Comparison of ENCODE assay signal across 18 cellular contexts in genomic region chr9:86624616-86625015, GRCh38.
DNase-seq lines count a peak whose midpoint lies in the region; ATAC-seq and TF ChIP-seq lines count a peak whose summit lies in the region.
"Had no signal": no experiment of that assay in that cellular context is flagged by ENCODE, and none has a peak within 500 bp of the region (broad histone marks: within the 10 kb centered on the region; RNA-seq: fewer than 3 reads in every experiment).

No MANE protein-coding gene starts in this region.

- 32% methylated on average over 5 of the region's 5 CpGs for WGBS in esophagus muscularis mucosa

- H3K4me3 Mint-ChIP-seq in osteocyte (ENCODE audit: unreplicated experiment): no peak overlapping the region
- no peak overlapping the region for H3K4me3 Mint-ChIP-seq in activated T-cell treated with anti-CD3 and anti-CD28 coated beads, Interleukin-2, amount 50 U/mL, for 24 hours
- no peak overlapping the region for H3K4me3 Mint-ChIP-seq in glutamatergic neuron (ENCODE audit: unreplicated experiment)
- no peak overlapping the region for H3K4me3 Mint-ChIP-seq in naive thymus-derived CD4-positive, alpha-beta T cell
- H3K4me3 Mint-ChIP-seq: CD4-positive, alpha-beta T cell had no signal

- POLR2A ChIA-PET in naive thymus-derived CD4-positive, alpha-beta T cell (lab: Charles Lee): no interaction called here

- peak; percentile 13 for DNase-seq in COLO829 (ENCODE audit: low spot score)
- DNase-seq in esophagus muscularis mucosa (ENCODE audit: extremely low spot score): no peak
- DNase-seq in lower lobe of right lung: no peak
- peak; percentile 10 for DNase-seq in osteocyte (ENCODE audit: extremely low spot score, unreplicated experiment)
- no peak for DNase-seq in activated T-cell treated with anti-CD3 and anti-CD28 coated beads, Interleukin-2, amount 50 U/mL, for 24 hours
- no peak for DNase-seq in glutamatergic neuron
- no peak for DNase-seq in naive thymus-derived CD4-positive, alpha-beta T cell
- DNase-seq: CD4-positive, alpha-beta T cell; GF-D8; HCEC 1CT; MM.1S; NCI-H1092; NCI-H2081; NCI-H2171 treated with DMSO at 0.1 percent for 48 hours; NCI-H446 treated with DMSO at 0.1 percent for 48 hours; OCI-M1; Right ventricle myocardium superior had no signal

- ATAC-seq in lower lobe of right lung (peak; percentile 40 to 75), HG03108 (IDR thresholded peaks at IDR 0.05; ENCODE audit: unreplicated experiment) (no peak)
- no peak for ATAC-seq in naive thymus-derived CD4-positive, alpha-beta T cell

- intact Hi-C loops in esophagus muscularis mucosa (cut with DNase I): no loop called here
- intact Hi-C loops in lower lobe of right lung (cut with DNase I): no loop called here
- intact Hi-C loops in naive thymus-derived CD4-positive, alpha-beta T cell (cut with micrococcal nuclease): no loop called here

- H3K4me3 ChIP-seq in esophagus muscularis mucosa: no peak overlapping the region
- H3K4me3 ChIP-seq in lower lobe of right lung: no peak overlapping the region
- H3K4me3 ChIP-seq in naive thymus-derived CD4-positive, alpha-beta T cell (ENCODE audit: low read length): no peak overlapping the region

- no peak for TF ChIP-seq POLR2A in esophagus muscularis mucosa (IDR thresholded peaks at IDR 0.05; ENCODE audit: low read depth)

- H3K9me3 ChIP-seq in esophagus muscularis mucosa: no peaks in the 10 kb centered on the region
- H3K9me3 ChIP-seq in lower lobe of right lung: no peaks in the 10 kb centered on the region
- no peaks in the 10 kb centered on the region for H3K9me3 ChIP-seq in naive thymus-derived CD4-positive, alpha-beta T cell (ENCODE audit: control insufficient read depth in 2 of 3, low read length in 3 of 3)

- TF ChIP-seq EP300 in esophagus muscularis mucosa (IDR thresholded peaks at IDR 0.05): no peak

- CTCF ChIA-PET in naive thymus-derived CD4-positive, alpha-beta T cell (lab: Charles Lee): no interaction called here

- peak overlapping the region in 3 of 4 donors; percentile 26 to 55 (median 26) for H3K27ac ChIP-seq in esophagus muscularis mucosa (replicated peaks in 1 of 4)
- H3K27ac ChIP-seq in lower lobe of right lung: no peak overlapping the region
- no peak overlapping the region for H3K27ac ChIP-seq in naive thymus-derived CD4-positive, alpha-beta T cell (ENCODE audit: low read depth, low read length)

- H3K4me1 Mint-ChIP-seq in osteocyte (ENCODE audit: unreplicated experiment): peaks cover 10% of the 10 kb centered on the region
- no peaks in the 10 kb centered on the region for H3K4me1 Mint-ChIP-seq in activated T-cell treated with anti-CD3 and anti-CD28 coated beads, Interleukin-2, amount 50 U/mL, for 24 hours (ENCODE audit: low read depth)
- H3K4me1 Mint-ChIP-seq in glutamatergic neuron (ENCODE audit: low read depth, unreplicated experiment): peaks cover 3% of the 10 kb centered on the region
- H3K4me1 Mint-ChIP-seq in naive thymus-derived CD4-positive, alpha-beta T cell: no peaks in the 10 kb centered on the region

- H3K4me1 ChIP-seq in esophagus muscularis mucosa (peaks cover 0 to 17% (median 13%) of the 10 kb centered on the region in 4 donors), lower lobe of right lung (no peaks in the 10 kb centered on the region)
- no peaks in the 10 kb centered on the region for H3K4me1 ChIP-seq in naive thymus-derived CD4-positive, alpha-beta T cell (ENCODE audit: control insufficient read depth in 2 of 2, insufficient read depth in 2 of 2, low read length in 2 of 2)

- no peaks in the 10 kb centered on the region for H3K36me3 Mint-ChIP-seq in osteocyte (ENCODE audit: unreplicated experiment)
- H3K36me3 Mint-ChIP-seq in activated T-cell treated with anti-CD3 and anti-CD28 coated beads, Interleukin-2, amount 50 U/mL, for 24 hours (ENCODE audit: low read depth): no peaks in the 10 kb centered on the region
- H3K36me3 Mint-ChIP-seq in glutamatergic neuron (ENCODE audit: unreplicated experiment): no peaks in the 10 kb centered on the region
- no peaks in the 10 kb centered on the region for H3K36me3 Mint-ChIP-seq in naive thymus-derived CD4-positive, alpha-beta T cell

- no peak for TF ChIP-seq CTCF in esophagus muscularis mucosa (IDR thresholded peaks at IDR 0.05)
- TF ChIP-seq CTCF in lower lobe of right lung (IDR thresholded peaks at IDR 0.05): no peak
- no peak for TF ChIP-seq CTCF in osteocyte (IDR thresholded peaks at IDR 0.05)
- no peak for TF ChIP-seq CTCF in glutamatergic neuron (IDR thresholded peaks at IDR 0.05; ENCODE audit: partially characterized antibody, unreplicated experiment)

- no peaks in the 10 kb centered on the region for H3K36me3 ChIP-seq in esophagus muscularis mucosa
- H3K36me3 ChIP-seq in lower lobe of right lung: no peaks in the 10 kb centered on the region
- H3K36me3 ChIP-seq in naive thymus-derived CD4-positive, alpha-beta T cell (ENCODE audit: control insufficient read depth in 2 of 3, insufficient read depth in 3 of 3, low read length in 3 of 3): no peaks in the 10 kb centered on the region

- H3K27me3 Mint-ChIP-seq in osteocyte (ENCODE audit: unreplicated experiment) (no peaks in the 10 kb centered on the region), glutamatergic neuron (ENCODE audit: unreplicated experiment) (peaks cover 2% of the 10 kb centered on the region)
- H3K27me3 Mint-ChIP-seq in activated T-cell treated with anti-CD3 and anti-CD28 coated beads, Interleukin-2, amount 50 U/mL, for 24 hours: no peaks in the 10 kb centered on the region
- H3K27me3 Mint-ChIP-seq in naive thymus-derived CD4-positive, alpha-beta T cell: peaks cover 0 to 7% (median 0%) of the 10 kb centered on the region in 5 donors
- H3K27me3 Mint-ChIP-seq: CD4-positive, alpha-beta T cell had no signal

- H3K27ac Mint-ChIP-seq in osteocyte (ENCODE audit: unreplicated experiment): peak overlapping the region; percentile 42
- H3K27ac Mint-ChIP-seq in activated T-cell treated with anti-CD3 and anti-CD28 coated beads, Interleukin-2, amount 50 U/mL, for 24 hours: no peak overlapping the region
- no peak overlapping the region for H3K27ac Mint-ChIP-seq in glutamatergic neuron (ENCODE audit: unreplicated experiment)
- no peak overlapping the region for H3K27ac Mint-ChIP-seq in naive thymus-derived CD4-positive, alpha-beta T cell
- H3K27ac Mint-ChIP-seq: CD4-positive, alpha-beta T cell had no signal

- no peaks in the 10 kb centered on the region for H3K9me3 Mint-ChIP-seq in osteocyte (ENCODE audit: unreplicated experiment)
- H3K9me3 Mint-ChIP-seq in activated T-cell treated with anti-CD3 and anti-CD28 coated beads, Interleukin-2, amount 50 U/mL, for 24 hours: no peaks in the 10 kb centered on the region
- H3K9me3 Mint-ChIP-seq in glutamatergic neuron (ENCODE audit: unreplicated experiment): no peaks in the 10 kb centered on the region
- H3K9me3 Mint-ChIP-seq in naive thymus-derived CD4-positive, alpha-beta T cell: peaks cover 0 to 1% (median 0%) of the 10 kb centered on the region in 11 donors
- H3K9me3 Mint-ChIP-seq: CD4-positive, alpha-beta T cell had no signal

- H3K27me3 ChIP-seq in esophagus muscularis mucosa (no peaks in the 10 kb centered on the region), lower lobe of right lung (ENCODE audit: low read depth) (no peaks in the 10 kb centered on the region)
- no peaks in the 10 kb centered on the region for H3K27me3 ChIP-seq in naive thymus-derived CD4-positive, alpha-beta T cell (ENCODE audit: control insufficient read depth in 2 of 2, insufficient read depth in 2 of 2, low read length in 2 of 2)

Comparison
In these comparisons a context has a peak if more than half of its experiments do, and no peak if none do; other contexts are left out.
1. DNase-seq: peak in COLO829 (single experiment) and osteocyte (single experiment); none in esophagus muscularis mucosa (single experiment), lower lobe of right lung (single experiment), activated T-cell treated with anti-CD3 and anti-CD28 coated beads, Interleukin-2, amount 50 U/mL, for 24 hours (single experiment), glutamatergic neuron (single experiment) and naive thymus-derived CD4-positive, alpha-beta T cell (0 of 9).
2. H3K27ac ChIP-seq: peak in esophagus muscularis mucosa (3 of 4); none in lower lobe of right lung (single experiment) and naive thymus-derived CD4-positive, alpha-beta T cell (single experiment).
3. ATAC-seq: peak in lower lobe of right lung (2 of 2); none in naive thymus-derived CD4-positive, alpha-beta T cell (single experiment) and HG03108 (single experiment).